ENCODE assay signal across 8 cellular contexts in genomic region chr20:51457281-51457932, GRCh38.
DNase-seq lines count a peak whose midpoint lies in the region; ATAC-seq and TF ChIP-seq lines count a peak whose summit lies in the region.

No MANE protein-coding gene starts in this region.

- WGBS in mammary epithelial cell (ENCODE audit: low coverage, missing lambda C conversion rate) = 43% methylated on average over 4 of the region's 11 CpGs

- peak overlapping the region; percentile 91 for H3K4me2 ChIP-seq in mammary epithelial cell (ENCODE audit: insufficient read depth, low read depth, low read length)

- H3K27me3 ChIP-seq in mammary epithelial cell (ENCODE audit: insufficient read depth, low read length) = no peaks in the 10 kb centered on the region

- peaks cover 11% of the 10 kb centered on the region for H3K9me3 Mint-ChIP-seq in mesothelial cell of epicardium
- no peaks in the 10 kb centered on the region for H3K9me3 Mint-ChIP-seq in naive thymus-derived CD8-positive, alpha-beta T cell

- TF ChIP-seq CTCF in mammary epithelial cell (conservative IDR thresholded peaks at IDR 0.05 in 1 of 2, IDR thresholded peaks at IDR 0.05 in 1 of 2; ENCODE audit: extremely low read depth in 1 of 2, insufficient read depth in 1 of 2, low read depth in 1 of 2, low read length in 2 of 2) (no peak), mesothelial cell of epicardium (IDR thresholded peaks at IDR 0.05; ENCODE audit: unreplicated experiment) (no peak), GM10248 (IDR thresholded peaks at IDR 0.05; ENCODE audit: control extremely low read depth, extremely low read depth, low read depth, missing control alignments) (no peak)

- intact Hi-C loops in mammary epithelial cell (cut with micrococcal nuclease) = loop anchor here (1.0 to 5.0 kb wide), 4 partner anchors 19 to 105 kb away; no protein-coding TSS in a partner anchor

- CTCF ChIA-PET in mammary epithelial cell (lab: Charles Lee; ENCODE audit: low non-redundant PET) (no interaction called here), GM10248 (lab: Yijun Ruan, JAX) (interaction anchor here (1.1 to 1.3 kb wide), 3 partner anchors 37 to 138 kb away, joined by 3 to 4 read pairs (median 3); no protein-coding TSS in a partner anchor)

- POLR2A ChIA-PET in naive thymus-derived CD8-positive, alpha-beta T cell (lab: Charles Lee) = no interaction called here
- POLR2A ChIA-PET in GM10248 (lab: Yijun Ruan, JAX) = interaction anchor here (0.7 kb wide), 1 partner anchor 42 kb away, joined by 3 read pairs; no protein-coding TSS in a partner anchor

- H3K27ac Mint-ChIP-seq in mesothelial cell of epicardium = peak overlapping the region; percentile 95
- no peak overlapping the region for H3K27ac Mint-ChIP-seq in naive thymus-derived CD8-positive, alpha-beta T cell

- in situ Hi-C loops in mammary epithelial cell (cut with MboI; ENCODE audit: low sequenced_read_pairs in 2 of 2) = no loop called here

- no peaks in the 10 kb centered on the region for H4K20me1 ChIP-seq in mammary epithelial cell (ENCODE audit: insufficient read depth, low read length)

- ATAC-seq in HG02763 (IDR thresholded peaks at IDR 0.05; ENCODE audit: unreplicated experiment) (no peak), HG03342 (IDR thresholded peaks at IDR 0.05; ENCODE audit: unreplicated experiment) (no peak)
- no peak for ATAC-seq in naive thymus-derived CD8-positive, alpha-beta T cell

- no peak overlapping the region for H3K9ac ChIP-seq in mammary epithelial cell (ENCODE audit: insufficient read depth, low read length)

- no peak overlapping the region for H3K4me3 ChIP-seq in mammary epithelial cell (replicated peaks in 1 of 3; ENCODE audit: insufficient read depth in 1 of 3, low read depth in 2 of 3, low read length in 3 of 3)

- dilution Hi-C loops in mammary epithelial cell (cut with HindIII; ENCODE audit: low sequenced_read_pairs) = no loop called here

- peak overlapping the region; percentile 58 for H3K27ac ChIP-seq in mammary epithelial cell (ENCODE audit: insufficient read depth, low read depth, low read length)

- H3K4me3 Mint-ChIP-seq in mesothelial cell of epicardium = no peak overlapping the region
- H3K4me3 Mint-ChIP-seq in naive thymus-derived CD8-positive, alpha-beta T cell = peak overlapping the region in 1 of 10 donors; percentile 42

- H3K79me2 ChIP-seq in mammary epithelial cell (ENCODE audit: insufficient read depth, low read length) = no peaks in the 10 kb centered on the region

- no peaks in the 10 kb centered on the region for H3K36me3 ChIP-seq in mammary epithelial cell (ENCODE audit: insufficient read depth, low read length)

- H3K9me3 ChIP-seq in mammary epithelial cell (replicated peaks; ENCODE audit: insufficient read depth, low read length) = no peaks in the 10 kb centered on the region

- no peaks in the 10 kb centered on the region for H3K27me3 Mint-ChIP-seq in mesothelial cell of epicardium (ENCODE audit: low read depth)
- H3K27me3 Mint-ChIP-seq in naive thymus-derived CD8-positive, alpha-beta T cell = no peaks in the 10 kb centered on the region

- peak overlapping the region; percentile 90 for H2AFZ ChIP-seq in mammary epithelial cell (ENCODE audit: low read depth, low read length)

- H3K4me1 Mint-ChIP-seq in mesothelial cell of epicardium = peaks cover 21% of the 10 kb centered on the region
- peaks cover 0 to 34% (median 15%) of the 10 kb centered on the region in 4 donors for H3K4me1 Mint-ChIP-seq in naive thymus-derived CD8-positive, alpha-beta T cell

- DNase-seq in 8988T (peak; percentile 49), HT-29 (ENCODE audit: low spot score) (peak; percentile 72), mammary epithelial cell (peak; percentile 77), mesothelial cell of epicardium (ENCODE audit: low spot score in 2 of 2, unreplicated experiment in 2 of 2) (no peak), GM10248 (ENCODE audit: extremely low spot score) (no peak)
- DNase-seq in naive thymus-derived CD8-positive, alpha-beta T cell = no peak

- H3K4me1 ChIP-seq in mammary epithelial cell (ENCODE audit: insufficient read depth, low read length) = peaks cover 20% of the 10 kb centered on the region

- peaks cover 31% of the 10 kb centered on the region for H3K36me3 Mint-ChIP-seq in mesothelial cell of epicardium
- H3K36me3 Mint-ChIP-seq in naive thymus-derived CD8-positive, alpha-beta T cell = peaks cover 30 to 70% (median 48%) of the 10 kb centered on the region in 3 donors

- BruUV-seq in mammary epithelial cell (replicated peaks; lab: Mats Ljungman, UMichigan) = no TSS peak

Comparison
In these comparisons a context has a peak if more than half of its experiments do, and no peak if none do; other contexts are left out.
1. DNase-seq: peak in 8988T (single experiment), HT-29 (single experiment) and mammary epithelial cell (single experiment); none in mesothelial cell of epicardium (0 of 2), naive thymus-derived CD8-positive, alpha-beta T cell (0 of 10) and GM10248 (single experiment).